In the genomic region with DNA sequence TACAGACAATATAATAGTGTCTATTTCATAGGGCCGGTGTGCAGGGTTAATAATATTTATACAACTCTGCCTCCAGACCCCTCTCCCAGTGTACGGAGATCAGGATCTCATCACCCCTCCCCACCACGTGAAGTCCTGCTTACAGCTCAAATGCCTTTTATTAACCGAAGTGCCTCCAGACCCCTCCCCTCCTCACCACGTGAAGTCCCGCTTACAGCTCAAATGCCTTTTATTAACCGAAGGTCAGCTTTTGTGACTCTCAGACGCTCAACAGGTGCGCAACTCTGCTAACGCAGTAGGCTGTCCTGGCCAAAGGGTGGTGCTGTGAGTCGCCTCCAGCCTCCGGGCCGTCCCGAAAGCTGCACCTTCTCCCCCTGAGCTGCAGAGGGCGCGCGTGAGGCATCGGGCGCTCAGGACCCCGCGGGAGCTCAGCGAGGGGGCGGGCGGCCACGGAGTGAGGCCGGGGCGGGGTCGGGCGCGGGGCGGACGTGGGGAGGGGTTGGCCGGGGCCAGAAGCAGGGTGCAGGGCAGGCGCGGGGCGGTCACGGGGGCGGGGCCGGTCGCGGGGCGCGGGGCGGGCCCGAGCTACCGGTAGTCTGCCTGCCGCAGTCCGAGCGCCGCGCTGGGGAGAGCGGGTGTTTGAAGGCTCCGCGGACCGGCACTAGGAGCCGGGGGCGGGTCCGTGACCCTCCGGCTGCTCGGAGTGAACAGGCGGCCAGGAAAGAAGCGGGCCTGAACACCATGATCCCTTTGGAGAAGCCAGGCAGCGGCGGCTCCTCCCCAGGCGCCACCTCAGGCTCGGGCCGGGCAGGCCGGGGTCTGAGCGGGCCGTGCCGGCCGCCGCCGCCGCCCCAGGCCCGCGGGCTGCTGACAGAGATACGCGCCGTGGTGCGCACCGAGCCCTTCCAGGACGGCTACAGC, we compare ENCODE assay signal across 1 cellular context.
TF ChIP-seq lines count a peak whose summit lies in the region.

A gene (plus strand): TSS at position 606 of the 921 bp plus-strand sequence. CDS start 136 bp downstream, at position 742.

TF ChIP-seq in K562, 482 proteins besides CTCF, POLR2A, EP300 and RAD21 (continued from another document):
- TF ChIP-seq, protein P1, sequence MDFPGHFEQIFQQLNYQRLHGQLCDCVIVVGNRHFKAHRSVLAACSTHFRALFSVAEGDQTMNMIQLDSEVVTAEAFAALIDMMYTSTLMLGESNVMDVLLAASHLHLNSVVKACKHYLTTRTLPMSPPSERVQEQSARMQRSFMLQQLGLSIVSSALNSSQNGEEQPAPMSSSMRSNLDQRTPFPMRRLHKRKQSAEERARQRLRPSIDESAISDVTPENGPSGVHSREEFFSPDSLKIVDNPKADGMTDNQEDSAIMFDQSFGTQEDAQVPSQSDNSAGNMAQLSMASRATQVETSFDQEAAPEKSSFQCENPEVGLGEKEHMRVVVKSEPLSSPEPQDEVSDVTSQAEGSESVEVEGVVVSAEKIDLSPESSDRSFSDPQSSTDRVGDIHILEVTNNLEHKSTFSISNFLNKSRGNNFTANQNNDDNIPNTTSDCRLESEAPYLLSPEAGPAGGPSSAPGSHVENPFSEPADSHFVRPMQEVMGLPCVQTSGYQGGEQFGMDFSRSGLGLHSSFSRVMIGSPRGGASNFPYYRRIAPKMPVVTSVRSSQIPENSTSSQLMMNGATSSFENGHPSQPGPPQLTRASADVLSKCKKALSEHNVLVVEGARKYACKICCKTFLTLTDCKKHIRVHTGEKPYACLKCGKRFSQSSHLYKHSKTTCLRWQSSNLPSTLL (IDR thresholded peaks at IDR 0.05), result no peak
- TF ChIP-seq ARID2 (IDR thresholded peaks at IDR 0.05), result peak; percentile 75
- peak; percentile 93 for TF ChIP-seq XRCC5 (IDR thresholded peaks at IDR 0.05; ENCODE audit: low read depth, low read length)
- TF ChIP-seq CBX2 (IDR thresholded peaks at IDR 0.05; ENCODE audit: insufficient read depth, low read length, poor library complexity, severe bottlenecking), result no peak
- TF ChIP-seq NELFE (IDR thresholded peaks at IDR 0.05; ENCODE audit: insufficient read depth, insufficient read length), result no peak
- no peak for TF ChIP-seq TAF9B (IDR thresholded peaks at IDR 0.05; ENCODE audit: partially characterized antibody)
- TF ChIP-seq BCOR (IDR thresholded peaks at IDR 0.05), result peak; percentile 39; the same call in 1 of the 2 replicates
- no peak for TF ChIP-seq RBM39 (optimal IDR thresholded peaks at IDR 0.05; ENCODE audit: low read depth, low read length)
- TF ChIP-seq CAMTA2 (CRISPR knock-in tag; conservative IDR thresholded peaks at IDR 0.05), result no peak
- TF ChIP-seq SRF (CRISPR knock-in tag; IDR thresholded peaks at IDR 0.05), result no peak
- no peak for TF ChIP-seq FOXP1 (CRISPR knock-in tag; IDR thresholded peaks at IDR 0.05)
- TF ChIP-seq, protein P2, sequence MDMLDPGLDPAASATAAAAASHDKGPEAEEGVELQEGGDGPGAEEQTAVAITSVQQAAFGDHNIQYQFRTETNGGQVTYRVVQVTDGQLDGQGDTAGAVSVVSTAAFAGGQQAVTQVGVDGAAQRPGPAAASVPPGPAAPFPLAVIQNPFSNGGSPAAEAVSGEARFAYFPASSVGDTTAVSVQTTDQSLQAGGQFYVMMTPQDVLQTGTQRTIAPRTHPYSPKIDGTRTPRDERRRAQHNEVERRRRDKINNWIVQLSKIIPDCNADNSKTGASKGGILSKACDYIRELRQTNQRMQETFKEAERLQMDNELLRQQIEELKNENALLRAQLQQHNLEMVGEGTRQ (CRISPR knock-in tag; IDR thresholded peaks at IDR 0.05), result no peak
- TF ChIP-seq ELF1 (tag; IDR thresholded peaks at IDR 0.05), result no peak
- TF ChIP-seq RBM14 (IDR thresholded peaks at IDR 0.05; ENCODE audit: borderline replicate concordance, insufficient read depth, low read depth, low read length), result no peak
- peak; percentile 70 for TF ChIP-seq ZFX (CRISPR knock-in tag; IDR thresholded peaks at IDR 0.05)
- TF ChIP-seq ZEB2 (IDR thresholded peaks at IDR 0.05), result peak; percentile 62; the same call in 1 of the 2 replicates
- TF ChIP-seq ZNF354B (CRISPR knock-in tag; IDR thresholded peaks at IDR 0.05), result no peak
- TF ChIP-seq, protein P3, sequence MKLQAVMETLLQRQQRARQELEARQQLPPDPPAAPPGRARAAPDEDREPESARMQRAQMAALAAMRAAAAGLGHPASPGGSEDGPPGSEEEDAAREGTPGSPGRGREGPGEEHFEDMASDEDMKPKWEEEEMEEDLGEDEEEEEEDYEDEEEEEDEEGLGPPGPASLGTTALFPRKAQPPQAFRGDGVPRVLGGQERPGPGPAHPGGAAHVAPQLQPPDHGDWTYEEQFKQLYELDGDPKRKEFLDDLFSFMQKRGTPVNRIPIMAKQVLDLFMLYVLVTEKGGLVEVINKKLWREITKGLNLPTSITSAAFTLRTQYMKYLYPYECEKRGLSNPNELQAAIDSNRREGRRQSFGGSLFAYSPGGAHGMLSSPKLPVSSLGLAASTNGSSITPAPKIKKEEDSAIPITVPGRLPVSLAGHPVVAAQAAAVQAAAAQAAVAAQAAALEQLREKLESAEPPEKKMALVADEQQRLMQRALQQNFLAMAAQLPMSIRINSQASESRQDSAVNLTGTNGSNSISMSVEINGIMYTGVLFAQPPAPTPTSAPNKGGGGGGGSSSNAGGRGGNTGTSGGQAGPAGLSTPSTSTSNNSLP (IDR thresholded peaks at IDR 0.05; ENCODE audit: borderline replicate concordance, low read depth, low read length), result no peak
